ENCODE assay signal across 19 cellular contexts in genomic region chr9:133976888-133977287, GRCh38. TPM values are rescaled to one million over a fixed set of nuclear protein-coding genes. Genes with fewer than 3 reads are reported as not detected.
DNase-seq lines count a peak whose midpoint lies in the region; ATAC-seq and TF ChIP-seq lines count a peak whose summit lies in the region.
"Had no signal": no experiment of that assay in that cellular context is flagged by ENCODE, and none has a peak within 500 bp of the region (broad histone marks: within the 10 kb centered on the region; RNA-seq: fewer than 3 reads in every experiment).

No MANE protein-coding gene starts in this region.

- ATAC-seq in natural killer cell treated with Interleukin-12 subunit alpha and Interleukin-12 subunit beta and Interleukin-15 and Interleukin-18, amount 100 ng/mL, for 72 hours, result no peak
- ATAC-seq in natural killer cell (no peak), GM21447 (IDR thresholded peaks at IDR 0.05; ENCODE audit: unreplicated experiment) (no peak)
- ATAC-seq in activated T-helper 17 cell treated with anti-CD3 and anti-CD28 coated beads, Interleukin-2, amount 50 U/mL, for 72 hours (replicated peaks), result no peak
- ATAC-seq: GM23338, PC-3 had no signal

- no peak overlapping the region for H3K4me3 Mint-ChIP-seq in natural killer cell treated with Interleukin-12 subunit alpha and Interleukin-12 subunit beta and Interleukin-15 and Interleukin-18, amount 100 ng/mL, for 72 hours
- no peak overlapping the region for H3K4me3 Mint-ChIP-seq in natural killer cell
- H3K4me3 Mint-ChIP-seq in glutamatergic neuron (ENCODE audit: unreplicated experiment), result no peak overlapping the region
- no peak overlapping the region for H3K4me3 Mint-ChIP-seq in activated T-helper 17 cell treated with anti-CD3 and anti-CD28 coated beads, Interleukin-2, amount 50 U/mL, for 72 hours
- H3K4me3 Mint-ChIP-seq: CD4-positive, alpha-beta memory T cell; GM23338 had no signal

- H3K4me1 Mint-ChIP-seq in natural killer cell treated with Interleukin-12 subunit alpha and Interleukin-12 subunit beta and Interleukin-15 and Interleukin-18, amount 100 ng/mL, for 72 hours (ENCODE audit: low read depth in 2 of 2), result peaks cover 0 to 4% of the 10 kb centered on the region in 2 donors
- H3K4me1 Mint-ChIP-seq in natural killer cell, result no peaks in the 10 kb centered on the region
- peaks cover 62% of the 10 kb centered on the region for H3K4me1 Mint-ChIP-seq in glutamatergic neuron (ENCODE audit: low read depth, unreplicated experiment)
- H3K4me1 Mint-ChIP-seq in activated T-helper 17 cell treated with anti-CD3 and anti-CD28 coated beads, Interleukin-2, amount 50 U/mL, for 72 hours, result no peaks in the 10 kb centered on the region

- H3K27ac ChIP-seq in osteoblast (ENCODE audit: low read depth, low read length), result no peak overlapping the region

- no peaks in the 10 kb centered on the region for H3K27me3 Mint-ChIP-seq in natural killer cell treated with Interleukin-12 subunit alpha and Interleukin-12 subunit beta and Interleukin-15 and Interleukin-18, amount 100 ng/mL, for 72 hours
- H3K27me3 Mint-ChIP-seq in natural killer cell (ENCODE audit: low read depth in 2 of 2) (no peaks in the 10 kb centered on the region), glutamatergic neuron (ENCODE audit: unreplicated experiment) (peaks cover 18% of the 10 kb centered on the region)
- no peaks in the 10 kb centered on the region for H3K27me3 Mint-ChIP-seq in activated T-helper 17 cell treated with anti-CD3 and anti-CD28 coated beads, Interleukin-2, amount 50 U/mL, for 72 hours
- H3K27me3 Mint-ChIP-seq: CD4-positive, alpha-beta memory T cell had no signal

- no peak overlapping the region for H3K27ac Mint-ChIP-seq in natural killer cell treated with Interleukin-12 subunit alpha and Interleukin-12 subunit beta and Interleukin-15 and Interleukin-18, amount 100 ng/mL, for 72 hours
- no peak overlapping the region for H3K27ac Mint-ChIP-seq in natural killer cell
- H3K27ac Mint-ChIP-seq in glutamatergic neuron (ENCODE audit: unreplicated experiment), result peak overlapping the region; percentile 85
- H3K27ac Mint-ChIP-seq in activated T-helper 17 cell treated with anti-CD3 and anti-CD28 coated beads, Interleukin-2, amount 50 U/mL, for 72 hours, result no peak overlapping the region
- H3K27ac Mint-ChIP-seq: CD4-positive, alpha-beta memory T cell; GM23338 had no signal

- peak; percentile 23 for DNase-seq in natural killer cell treated with Interleukin-12 subunit alpha and Interleukin-12 subunit beta and Interleukin-15 and Interleukin-18, amount 100 ng/mL, for 72 hours (ENCODE audit: low spot score)
- DNase-seq in natural killer cell (no peak), glutamatergic neuron (peak; percentile 32), osteoblast (ENCODE audit: insufficient read length, low spot score, missing footprints) (peak; percentile 46), COR-L47 (lab: John Stamatoyannopoulos, UW) (no peak)
- DNase-seq: ACHN; BE2C; CD4-positive, alpha-beta memory T cell; DND-41; GDM1; Kasumi-1; NCI-H187 treated with DMSO at 0.1 percent for 48 hours; NCI-H446; NCI-H748 treated with DMSO at 0.1 percent for 48 hours; PC-3; SHP77 had no signal

- H3K4me2 ChIP-seq in osteoblast (ENCODE audit: insufficient read depth, low read length), result no peak overlapping the region
- H3K4me2 ChIP-seq: GM23338 had no signal

- H3K79me2 ChIP-seq in osteoblast (ENCODE audit: insufficient read depth, low read length), result peaks cover 100% of the 10 kb centered on the region

- H3K4me1 ChIP-seq in osteoblast (ENCODE audit: insufficient read depth, low read length), result no peaks in the 10 kb centered on the region

- H2AFZ ChIP-seq in osteoblast (ENCODE audit: low read length), result no peak overlapping the region
- H2AFZ ChIP-seq: GM23338 had no signal

- TF ChIP-seq CTCF in natural killer cell (IDR thresholded peaks at IDR 0.05) (no peak), glutamatergic neuron (IDR thresholded peaks at IDR 0.05; ENCODE audit: partially characterized antibody, unreplicated experiment) (no peak), osteoblast (IDR thresholded peaks at IDR 0.05; ENCODE audit: extremely low read depth, low read depth, low read length) (no peak)

- H3K36me3 ChIP-seq in osteoblast (ENCODE audit: insufficient read depth, low read length), result no peaks in the 10 kb centered on the region

- H3K27me3 ChIP-seq in osteoblast (ENCODE audit: insufficient read depth, low read length), result no peaks in the 10 kb centered on the region
- H3K27me3 ChIP-seq: BE2C had no signal

- H3K4me3 ChIP-seq in osteoblast (ENCODE audit: insufficient read depth, low read length), result no peak overlapping the region
- H3K4me3 ChIP-seq: GM23338 had no signal

- no peaks in the 10 kb centered on the region for H3K36me3 Mint-ChIP-seq in natural killer cell treated with Interleukin-12 subunit alpha and Interleukin-12 subunit beta and Interleukin-15 and Interleukin-18, amount 100 ng/mL, for 72 hours
- no peaks in the 10 kb centered on the region for H3K36me3 Mint-ChIP-seq in natural killer cell
- no peaks in the 10 kb centered on the region for H3K36me3 Mint-ChIP-seq in glutamatergic neuron (ENCODE audit: unreplicated experiment)
- H3K36me3 Mint-ChIP-seq in activated T-helper 17 cell treated with anti-CD3 and anti-CD28 coated beads, Interleukin-2, amount 50 U/mL, for 72 hours (ENCODE audit: low read depth), result no peaks in the 10 kb centered on the region
- H3K36me3 Mint-ChIP-seq: CD4-positive, alpha-beta memory T cell had no signal

- no peaks in the 10 kb centered on the region for H3K9me3 ChIP-seq in osteoblast (ENCODE audit: low read depth, low read length)
- H3K9me3 ChIP-seq: BE2C had no signal

- H4K20me1 ChIP-seq in osteoblast (ENCODE audit: insufficient read depth, low read length), result peaks cover 84% of the 10 kb centered on the region

- intact Hi-C loops in natural killer cell (cut with micrococcal nuclease), result no loop called here

- no peaks in the 10 kb centered on the region for H3K9me3 Mint-ChIP-seq in natural killer cell treated with Interleukin-12 subunit alpha and Interleukin-12 subunit beta and Interleukin-15 and Interleukin-18, amount 100 ng/mL, for 72 hours
- H3K9me3 Mint-ChIP-seq in natural killer cell (no peaks in the 10 kb centered on the region), glutamatergic neuron (ENCODE audit: unreplicated experiment) (peaks cover 22% of the 10 kb centered on the region)
- no peaks in the 10 kb centered on the region for H3K9me3 Mint-ChIP-seq in activated T-helper 17 cell treated with anti-CD3 and anti-CD28 coated beads, Interleukin-2, amount 50 U/mL, for 72 hours
- H3K9me3 Mint-ChIP-seq: CD4-positive, alpha-beta memory T cell; GM23338 had no signal

RNA-seq across cellular contexts. Expression of gene VAV2, which starts 15.2 kb away (rescaled TPM):
- 1 to 10 TPM; 1.9 to 6.7 TPM for total RNA-seq in natural killer cell treated with Interleukin-12 subunit alpha and Interleukin-12 subunit beta and Interleukin-15 and Interleukin-18, amount 100 ng/mL, for 72 hours
- total RNA-seq in natural killer cell (1 to 10 TPM; 3.9 to 5.1 (median 4.8) TPM), glutamatergic neuron (ENCODE audit: unreplicated experiment) (270 TPM), osteoblast (8.0 and 8.8 TPM in 2 replicates)
- total RNA-seq in activated T-helper 17 cell treated with anti-CD3 and anti-CD28 coated beads, Interleukin-2, amount 50 U/mL, for 72 hours, result 1 to 10 TPM; 7.0 to 7.3 TPM

RNA-seq across cellular contexts. Expression of gene BRD3OS, which starts 48.4 kb away (rescaled TPM):
- total RNA-seq in natural killer cell treated with Interleukin-12 subunit alpha and Interleukin-12 subunit beta and Interleukin-15 and Interleukin-18, amount 100 ng/mL, for 72 hours, result 10 to 100 TPM in 1 of 2 donors, 1 to 10 TPM in 1; 9.6 to 10.7 TPM
- 1 to 10 TPM; 5.5 to 6.8 (median 6.5) TPM for total RNA-seq in natural killer cell
- 31.6 TPM for total RNA-seq in glutamatergic neuron (ENCODE audit: unreplicated experiment)
- 23.0 and 26.1 TPM in 2 replicates for total RNA-seq in osteoblast
- 10 to 100 TPM in 1 of 2 donors, 1 to 10 TPM in 1; 8.5 to 12.5 TPM for total RNA-seq in activated T-helper 17 cell treated with anti-CD3 and anti-CD28 coated beads, Interleukin-2, amount 50 U/mL, for 72 hours

Comparison
In these comparisons a context has a peak if more than half of its experiments do, and no peak if none do; other contexts are left out.
1. DNase-seq: peak in natural killer cell treated with Interleukin-12 subunit alpha and Interleukin-12 subunit beta and Interleukin-15 and Interleukin-18, amount 100 ng/mL, for 72 hours (single experiment), glutamatergic neuron (single experiment) and osteoblast (single experiment); none in natural killer cell (single experiment) and COR-L47 (single experiment).
2. RNA of gene VAV2, which starts 15.2 kb away (total RNA-seq): 270 TPM in glutamatergic neuron (single experiment); 8.0 to 8.8 TPM in osteoblast, 7.0 to 7.3 TPM in activated T-helper 17 cell treated with anti-CD3 and anti-CD28 coated beads, Interleukin-2, amount 50 U/mL, for 72 hours, 1.9 to 6.7 TPM in natural killer cell treated with Interleukin-12 subunit alpha and Interleukin-12 subunit beta and Interleukin-15 and Interleukin-18, amount 100 ng/mL, for 72 hours and 3.9 to 5.1 TPM in natural killer cell; every median in the first group is over 10 times any median in the second.